ENCODE assay signal across 1 cellular context in genomic region chr16:85573696-85574641, GRCh38.
TF ChIP-seq lines count a peak whose summit lies in the region.

No MANE protein-coding gene starts in this region.

TF ChIP-seq in GM23338, 12 proteins besides CTCF, POLR2A, EP300 and RAD21 (continued from another document):
- no peak for TF ChIP-seq ETS1 (IDR thresholded peaks at IDR 0.05)
